18 cellular contexts compared by ENCODE assay signal in genomic region chr20:6837730-6838129, GRCh38.
DNase-seq lines count a peak whose midpoint lies in the region; ATAC-seq and TF ChIP-seq lines count a peak whose summit lies in the region.
"Had no signal": no experiment of that assay in that cellular context is flagged by ENCODE, and none has a peak within 500 bp of the region (broad histone marks: within the 10 kb centered on the region; RNA-seq: fewer than 3 reads in every experiment).

No MANE protein-coding gene starts in this region.

- H3K4me2 ChIP-seq in mesendoderm (ENCODE audit: low read length) (no peak overlapping the region), SK-N-SH (no peak overlapping the region)
- H3K4me2 ChIP-seq: BLaER1 treated with 17β-estradiol and CSF1 and Interleukin-3, amounts not matched to agents 10 nM and 100 nM had no signal

- 76 to 95% methylated on average over 1 to 2 of the region's 2 CpGs for WGBS in endodermal cell (ENCODE audit: insufficient coverage in 1 of 2, insufficient read length in 1 of 2), 2 experiments
- WGBS in mesendoderm (ENCODE audit: extremely low coverage, insufficient coverage, low lambda C conversion rate) = no CpG with 5 or more reads among the region's 2 CpGs
- 9% methylated on average over 2 of the region's 2 CpGs for WGBS in SK-N-SH (ENCODE audit: low lambda C conversion rate)

- no peaks in the 10 kb centered on the region for H3F3A ChIP-seq in SK-N-SH (replicated peaks; ENCODE audit: insufficient read depth)

- H3K27me3 ChIP-seq in endodermal cell (ENCODE audit: control insufficient read depth, insufficient read depth, low read length, poor library complexity, severe bottlenecking) (no peaks in the 10 kb centered on the region), mesendoderm (ENCODE audit: insufficient read depth, low read length, poor library complexity) (no peaks in the 10 kb centered on the region), SK-N-SH (ENCODE audit: insufficient read depth) (no peaks in the 10 kb centered on the region)
- H3K27me3 ChIP-seq: BLaER1 treated with 17β-estradiol and CSF1 and Interleukin-3, amounts not matched to agents 10 nM and 100 nM; SJCRH30 had no signal

- H4K20me1 ChIP-seq in SK-N-SH (ENCODE audit: insufficient read depth) = no peaks in the 10 kb centered on the region
- H4K20me1 ChIP-seq: BLaER1 treated with 17β-estradiol and CSF1 and Interleukin-3, amounts not matched to agents 10 nM and 100 nM had no signal

- peaks cover 10% of the 10 kb centered on the region for H3K4me1 ChIP-seq in endodermal cell (ENCODE audit: control insufficient read depth, insufficient read depth, low read length)
- no peaks in the 10 kb centered on the region for H3K4me1 ChIP-seq in mesendoderm (ENCODE audit: control insufficient read depth, low read depth, low read length)
- no peaks in the 10 kb centered on the region for H3K4me1 ChIP-seq in SK-N-SH (ENCODE audit: control insufficient read depth in 1 of 2, insufficient read depth in 2 of 2, low read depth in 1 of 2, low read length in 1 of 2)
- H3K4me1 ChIP-seq: BLaER1 treated with 17β-estradiol and CSF1 and Interleukin-3, amounts not matched to agents 10 nM and 100 nM; SJCRH30 had no signal

- no peak overlapping the region for H2BK120ac ChIP-seq in mesendoderm (ENCODE audit: low read depth, low read length)

- H4K5ac ChIP-seq in mesendoderm (ENCODE audit: low read length) = no peak overlapping the region

- H3K23ac ChIP-seq in mesendoderm (ENCODE audit: low read length) = no peak overlapping the region

- H2AK5ac ChIP-seq in mesendoderm (ENCODE audit: low read length) = no peak overlapping the region

- H3K36me3 Mint-ChIP-seq in endodermal cell (ENCODE audit: low read depth) (no peaks in the 10 kb centered on the region), chondrocyte (ENCODE audit: low read depth) (no peaks in the 10 kb centered on the region)

- H3K9ac ChIP-seq in endodermal cell (ENCODE audit: extremely low read depth, low read length, poor library complexity, severe bottlenecking) (no peak overlapping the region), mesendoderm (ENCODE audit: low read length) (no peak overlapping the region), SK-N-SH (no peak overlapping the region)
- H3K9ac ChIP-seq: BLaER1 treated with 17β-estradiol and CSF1 and Interleukin-3, amounts not matched to agents 10 nM and 100 nM had no signal

- no peak overlapping the region for H2BK5ac ChIP-seq in mesendoderm (ENCODE audit: low read length)

- peak overlapping the region; percentile 38 for H3K4me3 Mint-ChIP-seq in endodermal cell
- H3K4me3 Mint-ChIP-seq in chondrocyte (ENCODE audit: unreplicated experiment) = no peak overlapping the region
- H3K4me3 Mint-ChIP-seq: CD4-positive, alpha-beta T cell had no signal

- H3K36me3 ChIP-seq in endodermal cell (ENCODE audit: control insufficient read depth, insufficient read depth, low read length) (no peaks in the 10 kb centered on the region), mesendoderm (ENCODE audit: control insufficient read depth, insufficient read depth, low read length) (no peaks in the 10 kb centered on the region), SK-N-SH (replicated peaks in 1 of 2; ENCODE audit: control insufficient read depth in 1 of 2, insufficient read depth in 2 of 2, low read length in 1 of 2) (no peaks in the 10 kb centered on the region)
- H3K36me3 ChIP-seq: BLaER1 treated with 17β-estradiol and CSF1 and Interleukin-3, amounts not matched to agents 10 nM and 100 nM; SJCRH30 had no signal

- CTCF ChIA-PET in SK-N-SH (lab: Yijun Ruan, JAX) = no interaction called here

- H2BK15ac ChIP-seq in mesendoderm (replicated peaks; ENCODE audit: low read depth) = peak overlapping the region; percentile 57

- H3K27ac ChIP-seq in endodermal cell (ENCODE audit: low read depth, low read length) = no peak overlapping the region
- H3K27ac ChIP-seq in mesendoderm (ENCODE audit: low read depth, low read length) = no peak overlapping the region
- H3K27ac ChIP-seq in SK-N-SH (ENCODE audit: low read depth in 2 of 2, low read length in 1 of 2) = no peak overlapping the region
- H3K27ac ChIP-seq: BLaER1 treated with 17β-estradiol and CSF1 and Interleukin-3, amounts not matched to agents 10 nM and 100 nM; SJCRH30 had no signal

- H3K4me1 Mint-ChIP-seq in endodermal cell = peaks cover 42% of the 10 kb centered on the region
- no peaks in the 10 kb centered on the region for H3K4me1 Mint-ChIP-seq in chondrocyte (ENCODE audit: low read depth)

- ATAC-seq in HG02798 (IDR thresholded peaks at IDR 0.05; ENCODE audit: poor library complexity, unreplicated experiment) = peak; percentile 13
- ATAC-seq in stimulated activated naive CD8-positive, alpha-beta T cell treated with anti-CD3 and anti-CD28 coated beads, Interleukin-15, Interleukin-2, amounts not matched to agents 100 U/mL and 50 U/mL, for 24 hours = no peak
- ATAC-seq: PC-3, Right ventricle myocardium inferior had no signal

- no peak for TF ChIP-seq CTCF in endodermal cell (conservative IDR thresholded peaks at IDR 0.05)
- TF ChIP-seq CTCF in chondrocyte (IDR thresholded peaks at IDR 0.05) = no peak
- TF ChIP-seq CTCF in SK-N-SH (IDR thresholded peaks at IDR 0.05) = no peak

- no peak overlapping the region for H3K4ac ChIP-seq in mesendoderm (ENCODE audit: low read depth, low read length)

- H3K18ac ChIP-seq in mesendoderm (ENCODE audit: low read length) = no peak overlapping the region

- TF ChIP-seq EP300 in SK-N-SH (IDR thresholded peaks at IDR 0.05; ENCODE audit: borderline replicate concordance in 1 of 2, low read depth in 1 of 2, low read length in 1 of 2) = no peak

- POLR2A ChIA-PET in SK-N-SH (lab: Yijun Ruan, JAX) = interaction anchor here (0.6 kb wide), 1 partner anchor 697 kb away, joined by 3 read pairs; no protein-coding TSS in a partner anchor

- no peak overlapping the region for H4K8ac ChIP-seq in mesendoderm (ENCODE audit: low read depth, low read length)

- no peak overlapping the region for H3K56ac ChIP-seq in mesendoderm (ENCODE audit: low read length)

- no peaks in the 10 kb centered on the region for H3K9me3 Mint-ChIP-seq in endodermal cell
- H3K9me3 Mint-ChIP-seq in chondrocyte (ENCODE audit: low read depth) = no peaks in the 10 kb centered on the region

- no peak for TF ChIP-seq RAD21 in SK-N-SH (IDR thresholded peaks at IDR 0.05; ENCODE audit: low read length)

- no peak overlapping the region for H2AFZ ChIP-seq in SK-N-SH (ENCODE audit: low read depth)

- no peaks in the 10 kb centered on the region for H3K79me2 ChIP-seq in mesendoderm (ENCODE audit: control insufficient read depth, insufficient read depth, low read length)
- no peaks in the 10 kb centered on the region for H3K79me2 ChIP-seq in SK-N-SH (ENCODE audit: insufficient read depth)

- H3K27ac Mint-ChIP-seq in endodermal cell (peak overlapping the region; percentile 12), chondrocyte (ENCODE audit: unreplicated experiment) (no peak overlapping the region)
- H3K27ac Mint-ChIP-seq: CD4-positive, alpha-beta T cell had no signal

- no peaks in the 10 kb centered on the region for H3K9me2 ChIP-seq in SK-N-SH

- H3K9me3 ChIP-seq in endodermal cell (ENCODE audit: control insufficient read depth, low read length) = peaks cover 4% of the 10 kb centered on the region
- no peaks in the 10 kb centered on the region for H3K9me3 ChIP-seq in SK-N-SH
- H3K9me3 ChIP-seq: BLaER1 treated with 17β-estradiol and CSF1 and Interleukin-3, amounts not matched to agents 10 nM and 100 nM; SJCRH30 had no signal

- H3K79me1 ChIP-seq in mesendoderm (ENCODE audit: low read length) = no peaks in the 10 kb centered on the region

- H3K4me3 ChIP-seq in endodermal cell (ENCODE audit: low read length) (no peak overlapping the region), mesendoderm (ENCODE audit: low read length) (no peak overlapping the region), SK-N-SH (ENCODE audit: low read depth in 2 of 2, low read length in 1 of 2) (no peak overlapping the region)
- H3K4me3 ChIP-seq: BLaER1 treated with 17β-estradiol and CSF1 and Interleukin-3, amounts not matched to agents 10 nM and 100 nM; SJCRH30 had no signal

- H3K27me3 Mint-ChIP-seq in endodermal cell (ENCODE audit: insufficient read depth) (no peaks in the 10 kb centered on the region), chondrocyte (ENCODE audit: low read depth) (peaks cover 32% of the 10 kb centered on the region)
- H3K27me3 Mint-ChIP-seq: CD4-positive, alpha-beta T cell had no signal

- DNase-seq in endodermal cell = no peak
- DNase-seq in mesendoderm = no peak
- no peak for DNase-seq in NCI-H526 treated with DMSO at 0.1 percent for 48 hours (lab: John Stamatoyannopoulos, UW)
- no peak for DNase-seq in stimulated activated naive CD8-positive, alpha-beta T cell treated with anti-CD3 and anti-CD28 coated beads, Interleukin-15, Interleukin-2, amounts not matched to agents 100 U/mL and 50 U/mL, for 24 hours
- DNase-seq in chondrocyte (ENCODE audit: low spot score) = no peak
- no peak for DNase-seq in SK-N-SH
- DNase-seq: CD4-positive, alpha-beta T cell; KBM-7; MV-4-11; NCI-H1436 treated with DMSO at 0.1 percent for 48 hours; NCI-H1930; NCI-H2107; NK-92 treated with Interleukin-12 subunit alpha and Interleukin-12 subunit beta, amount 100 ng/mL, for 24 hours; SJCRH30 had no signal

TF ChIP-seq in SK-N-SH, 30 proteins besides CTCF, POLR2A, EP300 and RAD21 (continues in another document):
- no peak for TF ChIP-seq NRF1 (IDR thresholded peaks at IDR 0.05; ENCODE audit: low read depth, low read length)
- no peak for TF ChIP-seq FOXJ3 (CRISPR knock-in tag; IDR thresholded peaks at IDR 0.05)
- no peak for TF ChIP-seq RCOR1 (IDR thresholded peaks at IDR 0.05; ENCODE audit: low read length)
- TF ChIP-seq YY1 (IDR thresholded peaks at IDR 0.05; ENCODE audit: low read depth) = no peak
